ENCODE assay signal across 8 cellular contexts in genomic region chr11:63917685-63918523, GRCh38. TPM values are rescaled to one million over a fixed set of nuclear protein-coding genes. Genes with fewer than 3 reads are reported as not detected.
DNase-seq lines count a peak whose midpoint lies in the region; ATAC-seq and TF ChIP-seq lines count a peak whose summit lies in the region.

No MANE protein-coding gene starts in this region.

- H3K9me3 Mint-ChIP-seq in WTC11 = no peaks in the 10 kb centered on the region; the same call in 1 of the 2 replicates
- no peaks in the 10 kb centered on the region for H3K9me3 Mint-ChIP-seq in endothelial cell (ENCODE audit: unreplicated experiment)

- 6 to 13% methylated on average over 1 to 43 of the region's 50 CpGs for WGBS in upper lobe of left lung, 2 donors

- no peaks in the 10 kb centered on the region for H3K9me3 ChIP-seq in upper lobe of left lung

- DNase-seq in G401 (ENCODE audit: low spot score) (peak; percentile 79), NCI-H187 treated with DMSO at 0.1 percent for 48 hours (lab: John Stamatoyannopoulos, UW) (peak; percentile 9), WTC11 (ENCODE audit: low spot score) (peak; percentile 89), endothelial cell (ENCODE audit: low spot score) (peak; percentile 34), midbrain (lab: John Stamatoyannopoulos, UW) (peak; percentile 68), upper lobe of left lung (peak; percentile 28 to 88), SKM-1 treated with dmso at 0.1 percent for 144 hours (lab: John Stamatoyannopoulos, UW; ENCODE audit: unreplicated experiment) (no peak)

- peaks cover 0 to 17% (median 0%) of the 10 kb centered on the region in 4 donors for H3K27me3 ChIP-seq in upper lobe of left lung

- H3K4me1 ChIP-seq in upper lobe of left lung = peaks cover 44 to 62% (median 50%) of the 10 kb centered on the region in 4 donors

- TF ChIP-seq POLR2A in upper lobe of left lung (IDR thresholded peaks at IDR 0.05) = no peak

- CTCF ChIA-PET in WTC11 (lab: Charles Lee) = interaction anchor here (0.7 to 6.6 kb wide), 21 partner anchors 9 to 235 kb away, joined by 3 to 103 read pairs (median 5); partner anchors contain the start of genes COX8A, MARK2, NAA40 and ZFTA

- no peak for TF ChIP-seq EP300 in upper lobe of left lung (IDR thresholded peaks at IDR 0.05)

- no peaks in the 10 kb centered on the region for H3K36me3 ChIP-seq in upper lobe of left lung

- in situ Hi-C loops in G401 (cut with HindIII; ENCODE audit: low sequenced_read_pairs) = no loop called here

- peak overlapping the region in 3 of 4 donors; percentile 40 to 56 (median 55) for H3K4me3 ChIP-seq in upper lobe of left lung

- H3K4me3 Mint-ChIP-seq in WTC11 = peak overlapping the region; percentile 77
- H3K4me3 Mint-ChIP-seq in endothelial cell (ENCODE audit: unreplicated experiment) = peak overlapping the region; percentile 69

- peak overlapping the region; percentile 15 to 76 (median 65) for H3K27ac ChIP-seq in upper lobe of left lung

- TF ChIP-seq CTCF in WTC11 (IDR thresholded peaks at IDR 0.05) = no peak
- no peak for TF ChIP-seq CTCF in endothelial cell (IDR thresholded peaks at IDR 0.05; ENCODE audit: unreplicated experiment)
- peak in 1 of 6 experiments; percentile 15 for TF ChIP-seq CTCF in upper lobe of left lung (IDR thresholded peaks at IDR 0.05)

- peak; percentile 11 for ATAC-seq in WTC11
- peak in 1 of 2 donors; percentile 34 for ATAC-seq in upper lobe of left lung (ENCODE audit: low FRiP score in 2 of 2)
- no peak for ATAC-seq in GM18870 (IDR thresholded peaks at IDR 0.05; ENCODE audit: unreplicated experiment)

- H3K36me3 Mint-ChIP-seq in WTC11 = peaks cover 11% of the 10 kb centered on the region
- peaks cover 5% of the 10 kb centered on the region for H3K36me3 Mint-ChIP-seq in endothelial cell (ENCODE audit: low read depth, unreplicated experiment)

- H3K27me3 Mint-ChIP-seq in WTC11 (ENCODE audit: low read depth) (peaks cover 1% of the 10 kb centered on the region; the same call in 1 of the 2 replicates), endothelial cell (ENCODE audit: unreplicated experiment) (peaks cover 7% of the 10 kb centered on the region)

- H3K27ac Mint-ChIP-seq in WTC11 (peak overlapping the region; percentile 99), endothelial cell (ENCODE audit: unreplicated experiment) (no peak overlapping the region)

- POLR2A ChIA-PET in WTC11 (lab: Charles Lee) = interaction anchor here (0.7 to 4.2 kb wide), 20 partner anchors 8 to 308 kb away, joined by 3 to 24 read pairs (median 4); partner anchors contain the start of genes MARK2, NAA40, NUDT22 and RTN3

- H3K4me1 Mint-ChIP-seq in WTC11 (peaks cover 23% of the 10 kb centered on the region), endothelial cell (ENCODE audit: unreplicated experiment) (peaks cover 7% of the 10 kb centered on the region)

TF ChIP-seq in WTC11, 78 proteins besides CTCF, POLR2A, EP300 and RAD21 (continues in another document):
- 0 out of 2 replicates have a peak, but pooled peaks have one; percentile 23 for TF ChIP-seq NFE2L1 (CRISPR knock-in tag; IDR thresholded peaks at IDR 0.05)
- TF ChIP-seq ARID4B (CRISPR knock-in tag; IDR thresholded peaks at IDR 0.05; ENCODE audit: borderline replicate concordance) = peak; percentile 53; the same call in 1 of the 2 replicates
- TF ChIP-seq SP1 (CRISPR knock-in tag; conservative IDR thresholded peaks at IDR 0.05) = peak; percentile 82
- peak; percentile 71 for TF ChIP-seq ZNF281 (CRISPR knock-in tag; IDR thresholded peaks at IDR 0.05)
- TF ChIP-seq, protein P1, sequence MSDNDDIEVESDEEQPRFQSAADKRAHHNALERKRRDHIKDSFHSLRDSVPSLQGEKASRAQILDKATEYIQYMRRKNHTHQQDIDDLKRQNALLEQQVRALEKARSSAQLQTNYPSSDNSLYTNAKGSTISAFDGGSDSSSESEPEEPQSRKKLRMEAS (CRISPR knock-in tag; IDR thresholded peaks at IDR 0.05) = peak; percentile 87
- no peak for TF ChIP-seq NFATC4 (CRISPR knock-in tag; IDR thresholded peaks at IDR 0.05)
- peak; percentile 12; the same call in 1 of the 2 replicates for TF ChIP-seq MYBL2 (CRISPR knock-in tag; IDR thresholded peaks at IDR 0.05)
- TF ChIP-seq, protein P2, sequence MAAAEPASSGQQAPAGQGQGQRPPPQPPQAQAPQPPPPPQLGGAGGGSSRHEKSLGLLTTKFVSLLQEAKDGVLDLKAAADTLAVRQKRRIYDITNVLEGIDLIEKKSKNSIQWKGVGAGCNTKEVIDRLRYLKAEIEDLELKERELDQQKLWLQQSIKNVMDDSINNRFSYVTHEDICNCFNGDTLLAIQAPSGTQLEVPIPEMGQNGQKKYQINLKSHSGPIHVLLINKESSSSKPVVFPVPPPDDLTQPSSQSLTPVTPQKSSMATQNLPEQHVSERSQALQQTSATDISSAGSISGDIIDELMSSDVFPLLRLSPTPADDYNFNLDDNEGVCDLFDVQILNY (CRISPR knock-in tag; IDR thresholded peaks at IDR 0.05) = no peak
- TF ChIP-seq ZNF317 (CRISPR knock-in tag; IDR thresholded peaks at IDR 0.05; ENCODE audit: borderline replicate concordance, low read depth) = no peak
- TF ChIP-seq TCF7 (CRISPR knock-in tag; IDR thresholded peaks at IDR 0.05; ENCODE audit: low read depth) = no peak
- TF ChIP-seq OVOL2 (CRISPR knock-in tag; IDR thresholded peaks at IDR 0.05; ENCODE audit: borderline replicate concordance) = no peak
- TF ChIP-seq, protein P3, sequence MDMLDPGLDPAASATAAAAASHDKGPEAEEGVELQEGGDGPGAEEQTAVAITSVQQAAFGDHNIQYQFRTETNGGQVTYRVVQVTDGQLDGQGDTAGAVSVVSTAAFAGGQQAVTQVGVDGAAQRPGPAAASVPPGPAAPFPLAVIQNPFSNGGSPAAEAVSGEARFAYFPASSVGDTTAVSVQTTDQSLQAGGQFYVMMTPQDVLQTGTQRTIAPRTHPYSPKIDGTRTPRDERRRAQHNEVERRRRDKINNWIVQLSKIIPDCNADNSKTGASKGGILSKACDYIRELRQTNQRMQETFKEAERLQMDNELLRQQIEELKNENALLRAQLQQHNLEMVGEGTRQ (CRISPR knock-in tag; IDR thresholded peaks at IDR 0.05) = peak; percentile 84

RNA-seq across cellular contexts. Expression of gene RCOR2, which starts 0.9 kb away (rescaled TPM):
- total RNA-seq in G401 (2014; rRNA removed; shearing (Covaris generic)) = 53.3 and 54.9 TPM in 2 replicates
- total RNA-seq in WTC11 (2021) = 77.4 to 98.3 TPM (median 92.0 TPM) in 3 replicates
- total RNA-seq in endothelial cell (ENCODE audit: unreplicated experiment) = 9.3 TPM
- under 1 TPM in 2 of 6 donors, not detected in 4; 0.14 to 0.40 TPM for total RNA-seq in upper lobe of left lung

RNA-seq across cellular contexts. Expression of gene NAA40, which starts 20.9 kb away (rescaled TPM):
- total RNA-seq in G401 (2014; rRNA removed; shearing (Covaris generic)) = 44.2 and 50.7 TPM in 2 replicates
- total RNA-seq in WTC11 (2021) (31.1 to 32.7 TPM (median 31.8 TPM) in 3 replicates), endothelial cell (ENCODE audit: unreplicated experiment) (48.2 TPM), upper lobe of left lung (10 to 100 TPM in 5 of 6 donors, 1 to 10 TPM in 1; 7.8 to 41.9 (median 16.5) TPM)

RNA-seq across cellular contexts. Expression of gene COX8A, which starts 56.5 kb away (rescaled TPM):
- 499 and 536 TPM in 2 replicates for total RNA-seq in G401 (2014; rRNA removed; shearing (Covaris generic))
- total RNA-seq in WTC11 (2021) (518 to 587 TPM (median 554 TPM) in 3 replicates), endothelial cell (ENCODE audit: unreplicated experiment) (188 TPM), upper lobe of left lung (100 to 1,000 TPM; 184 to 510 (median 271) TPM)
